Comparison of ENCODE assay signal across 8 cellular contexts in genomic region chr13:96817336-96817941, GRCh38.
A peak's percentile ranks its signal among the peaks of the same experiment; 100 is the strongest.
DNase-seq lines count a peak whose midpoint lies in the region; ATAC-seq and TF ChIP-seq lines count a peak whose summit lies in the region.

No MANE protein-coding gene starts in this region.

- H3K9me3 Mint-ChIP-seq in neural crest cell: peaks cover 14% of the 10 kb centered on the region

- H3K36me3 ChIP-seq in GM06990 (ENCODE audit: control insufficient read depth, insufficient read depth, low read length): no peaks in the 10 kb centered on the region

- H3K4me1 Mint-ChIP-seq in neural crest cell: no peaks in the 10 kb centered on the region

- H3K27me3 ChIP-seq in GM06990 (replicated peaks; ENCODE audit: control insufficient read depth, insufficient read depth, low read length): no peaks in the 10 kb centered on the region; the same call in 1 of the 2 replicates

- TF ChIP-seq CTCF in GM06990 (IDR thresholded peaks at IDR 0.05; ENCODE audit: insufficient read depth, low read length, poor library complexity, severe bottlenecking): peak; percentile 42
- TF ChIP-seq CTCF in neural crest cell (conservative IDR thresholded peaks at IDR 0.05): peak; percentile 81

- H3K36me3 Mint-ChIP-seq in neural crest cell (ENCODE audit: low read depth): peaks cover 13% of the 10 kb centered on the region

- no peaks in the 10 kb centered on the region for H3K27me3 Mint-ChIP-seq in neural crest cell (ENCODE audit: low read depth)

- H3K4me3 Mint-ChIP-seq in neural crest cell: no peak overlapping the region

- ATAC-seq in GM19023 (IDR thresholded peaks at IDR 0.05; ENCODE audit: unreplicated experiment): no peak

- no peak overlapping the region for H3K27ac Mint-ChIP-seq in neural crest cell (ENCODE audit: unreplicated experiment)

- DNase-seq in GM06990 (ENCODE audit: extremely low read depth, insufficient read length) (no peak), NCI-H1694 (lab: John Stamatoyannopoulos, UW) (peak; percentile 29), dermis blood vessel endothelial cell (peak; percentile 44), neural crest cell (ENCODE audit: low read depth, low spot score) (no peak), amniotic stem cell (lab: John Stamatoyannopoulos, UW) (no peak), DMS79 (lab: John Stamatoyannopoulos, UW) (no peak), epidermal melanocyte (ENCODE audit: insufficient read length, low spot score) (no peak)

- H3K4me3 ChIP-seq in GM06990 (replicated peaks; ENCODE audit: low read depth, low read length): no peak overlapping the region

Comparison
In these comparisons a context has a peak if more than half of its experiments do, and no peak if none do; other contexts are left out.
1. DNase-seq: peak in NCI-H1694 (single experiment) and dermis blood vessel endothelial cell (single experiment); none in GM06990 (single experiment), neural crest cell (single experiment), amniotic stem cell (single experiment), DMS79 (single experiment) and epidermal melanocyte (single experiment).